Comparison of ENCODE assay signal across 9 cellular contexts in the genomic region with DNA sequence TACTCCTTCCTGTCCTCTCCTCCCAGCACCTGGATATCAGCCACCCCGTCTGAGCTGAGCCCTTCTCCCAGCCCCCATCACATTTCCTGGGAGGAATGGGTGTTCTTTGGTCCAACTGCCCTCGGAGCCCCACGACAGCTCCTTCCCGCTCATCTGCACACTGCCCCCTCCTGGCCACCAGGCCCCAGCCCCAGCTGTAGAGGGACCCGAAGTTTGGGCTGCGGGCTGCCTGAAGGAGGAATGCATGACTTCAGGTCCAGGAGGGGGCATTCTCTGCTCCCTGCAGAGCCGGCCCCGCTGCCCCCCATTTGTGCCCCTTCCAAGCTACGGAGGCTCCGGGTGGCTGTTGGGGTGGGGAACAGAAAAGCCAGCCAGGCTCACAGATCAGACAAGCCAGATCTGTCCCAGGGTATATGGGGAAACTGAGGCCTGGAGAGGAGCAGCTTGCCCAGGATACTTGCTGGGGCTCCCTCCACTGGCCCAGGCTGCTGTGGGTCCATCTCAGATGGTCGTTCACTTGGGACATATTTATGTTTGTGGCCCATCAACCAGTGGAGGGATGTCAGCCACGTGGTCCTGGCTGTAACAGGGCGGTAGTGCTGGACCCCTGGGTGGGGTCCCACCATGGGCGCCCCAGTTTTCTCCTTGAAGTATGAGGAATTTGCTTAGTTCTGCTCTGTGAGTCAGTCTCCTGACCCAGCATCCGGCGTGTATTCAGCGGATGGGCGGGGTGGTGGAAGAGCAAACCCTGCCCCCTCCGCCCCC. TPM values are rescaled to one million over a fixed set of nuclear protein-coding genes. Genes with fewer than 3 reads are reported as not detected.
DNase-seq lines count a peak whose midpoint lies in the region; ATAC-seq and TF ChIP-seq lines count a peak whose summit lies in the region.
"Had no signal": no experiment of that assay in that cellular context is flagged by ENCODE, and none has a peak within 500 bp of the region (broad histone marks: within the 10 kb centered on the region; RNA-seq: fewer than 3 reads in every experiment).

No MANE protein-coding gene starts in this region.

- peaks cover 28% of the 10 kb centered on the region for H3K4me1 Mint-ChIP-seq in nephron
- H3K4me1 Mint-ChIP-seq: activated B cell treated with CpG ODN at 0.5 μM for 24 hours had no signal

- no peak overlapping the region for H3K4me3 Mint-ChIP-seq in nephron
- H3K4me3 Mint-ChIP-seq: activated B cell treated with CpG ODN at 0.5 μM for 24 hours had no signal

- H3K9me3 ChIP-seq in Karpas-422 (ENCODE audit: low read length), result no peaks in the 10 kb centered on the region
- H3K9me3 ChIP-seq in effector memory CD4-positive, alpha-beta T cell (ENCODE audit: control insufficient read depth, low read length), result no peaks in the 10 kb centered on the region

- no peaks in the 10 kb centered on the region for H3K27me3 ChIP-seq in Karpas-422 (ENCODE audit: low read length)
- H3K27me3 ChIP-seq in effector memory CD4-positive, alpha-beta T cell (replicated peaks; ENCODE audit: control insufficient read depth, insufficient read depth, low read length, poor library complexity, severe bottlenecking), result no peaks in the 10 kb centered on the region

- H3K4me3 ChIP-seq in Karpas-422 (ENCODE audit: low read length) (no peak overlapping the region), coronary artery (no peak overlapping the region)
- no peak overlapping the region for H3K4me3 ChIP-seq in effector memory CD4-positive, alpha-beta T cell (ENCODE audit: insufficient read depth, low read depth, low read length, poor library complexity, severe bottlenecking)

- H3K27ac ChIP-seq in Karpas-422 (ENCODE audit: low read length) (no peak overlapping the region), coronary artery (no peak overlapping the region)
- H3K27ac ChIP-seq in effector memory CD4-positive, alpha-beta T cell (ENCODE audit: insufficient read depth, low read length, poor library complexity, severe bottlenecking), result no peak overlapping the region

- TF ChIP-seq CTCF in coronary artery (IDR thresholded peaks at IDR 0.05), result peak; percentile 45
- peak; percentile 33 to 51 (median 39) for TF ChIP-seq CTCF in nephron (IDR thresholded peaks at IDR 0.05; ENCODE audit: unreplicated experiment in 3 of 3)

- DNase-seq in NCI-H2081 (lab: John Stamatoyannopoulos, UW) (peak; percentile 16 to 22), NCI-H2081 treated with DMSO at 0.1 percent for 48 hours (lab: John Stamatoyannopoulos, UW) (no peak), Karpas-422 (peak; percentile 76), coronary artery (ENCODE audit: low spot score) (no peak)
- no peak for DNase-seq in effector memory CD4-positive, alpha-beta T cell
- DNase-seq: activated B cell treated with CpG ODN at 0.5 μM for 24 hours had no signal

- no peaks in the 10 kb centered on the region for H3K79me2 ChIP-seq in Karpas-422 (ENCODE audit: low read length)

- H3K27me3 Mint-ChIP-seq in nephron (ENCODE audit: low read depth), result no peaks in the 10 kb centered on the region

- H3K4me1 ChIP-seq in Karpas-422 (ENCODE audit: low read length), result no peaks in the 10 kb centered on the region
- no peaks in the 10 kb centered on the region for H3K4me1 ChIP-seq in effector memory CD4-positive, alpha-beta T cell (ENCODE audit: control insufficient read depth, insufficient read depth, low read length, poor library complexity, severe bottlenecking)

- no peak overlapping the region for H2AFZ ChIP-seq in Karpas-422 (ENCODE audit: low read length)

- peaks cover 41% of the 10 kb centered on the region for H3K36me3 Mint-ChIP-seq in nephron (ENCODE audit: low read depth)

- H3K9me2 ChIP-seq in Karpas-422 (replicated peaks; ENCODE audit: insufficient read depth, low read length), result no peaks in the 10 kb centered on the region

- ATAC-seq in HG03175 (IDR thresholded peaks at IDR 0.05; ENCODE audit: unreplicated experiment) (no peak), HG03097 (IDR thresholded peaks at IDR 0.05; ENCODE audit: low FRiP score, unreplicated experiment) (no peak)

- no peaks in the 10 kb centered on the region for H3K36me3 ChIP-seq in Karpas-422 (ENCODE audit: insufficient read depth, low read length)
- H3K36me3 ChIP-seq in effector memory CD4-positive, alpha-beta T cell (ENCODE audit: control insufficient read depth, insufficient read depth, low read length), result no peaks in the 10 kb centered on the region

- H3K9me3 Mint-ChIP-seq in nephron, result no peaks in the 10 kb centered on the region
- H3K9me3 Mint-ChIP-seq: activated B cell treated with CpG ODN at 0.5 μM for 24 hours had no signal

- no peaks in the 10 kb centered on the region; the same call in 1 of the 2 replicates for H4K20me1 ChIP-seq in Karpas-422 (ENCODE audit: insufficient read depth, low read depth, low read length)

- no peak overlapping the region for H3K9ac ChIP-seq in Karpas-422 (ENCODE audit: low read length)

- H3K27ac Mint-ChIP-seq in nephron, result no peak overlapping the region
- H3K27ac Mint-ChIP-seq: activated B cell treated with CpG ODN at 0.5 μM for 24 hours had no signal

- H3K4me2 ChIP-seq in Karpas-422 (ENCODE audit: low read depth, low read length, poor library complexity, severe bottlenecking), result no peak overlapping the region

RNA-seq across cellular contexts. Expression of gene DAB2IP, which starts 33.1 kb away (rescaled TPM):
- total RNA-seq in Karpas-422 (2014; rRNA removed; shearing (Covaris generic); ENCODE audit: low replicate concordance), result 0.18 and 1.3 TPM in 2 replicates

Comparison
In these comparisons a context has a peak if more than half of its experiments do, and no peak if none do; other contexts are left out.
1. DNase-seq: peak in NCI-H2081 (2 of 2) and Karpas-422 (single experiment); none in NCI-H2081 treated with DMSO at 0.1 percent for 48 hours (single experiment), coronary artery (single experiment) and effector memory CD4-positive, alpha-beta T cell (0 of 3).